Comparison of ENCODE assay signal across 8 cellular contexts in the genomic region with DNA sequence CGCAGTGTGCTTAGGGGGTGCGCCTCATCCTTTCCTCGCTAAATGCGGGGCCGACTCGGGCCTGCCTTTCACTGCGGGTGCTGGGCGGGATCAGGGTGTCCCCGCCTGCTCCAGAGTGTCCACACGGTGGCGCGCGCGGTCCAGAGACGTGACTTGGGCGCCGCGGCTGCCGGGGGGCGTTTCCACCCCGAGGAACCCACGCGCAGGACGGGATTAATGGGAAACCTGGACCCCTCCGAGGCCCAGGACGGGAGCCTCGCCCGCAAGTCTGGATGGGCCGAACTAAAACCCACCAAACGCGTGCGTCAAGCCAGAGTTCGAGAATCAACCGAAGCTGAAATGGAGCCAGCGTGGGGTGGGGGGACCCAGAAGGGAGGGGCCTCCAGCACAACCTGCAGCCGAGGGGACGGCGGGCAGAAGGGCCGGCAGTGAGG.
DNase-seq lines count a peak whose midpoint lies in the region; ATAC-seq and TF ChIP-seq lines count a peak whose summit lies in the region.

No MANE protein-coding gene starts in this region.

- peak; percentile 94 for DNase-seq in GM10248 (ENCODE audit: extremely low spot score)
- DNase-seq in NOMO-1 treated with dmso at 0.1 percent for 144 hours (lab: John Stamatoyannopoulos, UW; ENCODE audit: unreplicated experiment), result peak; percentile 42
- peak; percentile 92 for DNase-seq in activated T-cell treated with anti-CD3 and anti-CD28 coated beads for 1 hour (ENCODE audit: low read depth)
- DNase-seq in epidermal melanocyte (ENCODE audit: insufficient read length, low spot score), result peak; percentile 95
- DNase-seq in middle frontal gyrus (ENCODE audit: extremely low spot score, low spot score), result peak; percentile 71
- DNase-seq in stimulated activated CD8-positive, alpha-beta memory T cell treated with anti-CD3 and anti-CD28 coated beads, Interleukin-15, amount 100 ng/mL, for 48 hours (ENCODE audit: low read depth in 2 of 2), result peak; percentile 75 to 76

- peak; percentile 95 for TF ChIP-seq CTCF in GM10248 (IDR thresholded peaks at IDR 0.05; ENCODE audit: control extremely low read depth, extremely low read depth, low read depth, missing control alignments)

- ATAC-seq in HG03460 (IDR thresholded peaks at IDR 0.05; ENCODE audit: unreplicated experiment) (peak; percentile 56), HG03378 (IDR thresholded peaks at IDR 0.05; ENCODE audit: unreplicated experiment) (no peak)

- POLR2A ChIA-PET in GM10248 (lab: Yijun Ruan, JAX), result interaction anchor here (0.9 kb wide), 1 partner anchor 115 kb away, joined by 3 read pairs; no protein-coding TSS in a partner anchor

- CTCF ChIA-PET in GM10248 (lab: Yijun Ruan, JAX), result interaction anchor here (0.7 to 6.3 kb wide), 31 partner anchors 9 to 1019 kb away, joined by 3 to 48 read pairs (median 3); a partner anchor contains a TSS

Comparison
In these comparisons a context has a peak if more than half of its experiments do, and no peak if none do; other contexts are left out.
1. DNase-seq: peak in every context shown above with its lines; median percentile 95 in epidermal melanocyte; 94 in GM10248; 92 in activated T-cell treated with anti-CD3 and anti-CD28 coated beads for 1 hour; 76 in stimulated activated CD8-positive, alpha-beta memory T cell treated with anti-CD3 and anti-CD28 coated beads, Interleukin-15, amount 100 ng/mL, for 48 hours; 71 in middle frontal gyrus; 42 in NOMO-1 treated with dmso at 0.1 percent for 144 hours.